ENCODE assay signal across 19 cellular contexts in genomic region chr3:9745521-9745920, GRCh38. TPM values are rescaled to one million over a fixed set of nuclear protein-coding genes. Genes with fewer than 3 reads are reported as not detected.
DNase-seq lines count a peak whose midpoint lies in the region; ATAC-seq and FAIRE-seq lines count a peak whose summit lies in the region.
"Had no signal": no experiment of that assay in that cellular context is flagged by ENCODE, and none has a peak within 500 bp of the region (broad histone marks: within the 10 kb centered on the region; RNA-seq: fewer than 3 reads in every experiment).

No MANE protein-coding gene starts in this region.

- H3K27ac ChIP-seq in BLaER1 treated with 17β-estradiol and CSF1 and Interleukin-3, amounts not matched to agents 10 nM and 100 nM, result no peak overlapping the region
- H3K27ac ChIP-seq in mesenchymal stem cell (ENCODE audit: low read length, poor library complexity, severe bottlenecking), result peak overlapping the region; percentile 9
- H3K27ac ChIP-seq: C4-2B had no signal

- peak overlapping the region in 4 of 11 experiments; percentile 11 to 55 (median 40); a peak in 5 of 22 replicates for H3K9ac ChIP-seq in BLaER1 treated with 17β-estradiol and CSF1 and Interleukin-3, amounts not matched to agents 10 nM and 100 nM
- no peak overlapping the region for H3K9ac ChIP-seq in mesenchymal stem cell (ENCODE audit: low read length)

- no peak overlapping the region for H2BK5ac ChIP-seq in mesenchymal stem cell (ENCODE audit: low read depth, low read length, poor library complexity, severe bottlenecking)

- H3K79me1 ChIP-seq in mesenchymal stem cell (replicated peaks; ENCODE audit: low read length, poor library complexity, severe bottlenecking), result peaks cover 38% of the 10 kb centered on the region

- H3K27me3 ChIP-seq in BLaER1 treated with 17β-estradiol and CSF1 and Interleukin-3, amounts not matched to agents 10 nM and 100 nM, result no peaks in the 10 kb centered on the region
- no peaks in the 10 kb centered on the region for H3K27me3 ChIP-seq in mesenchymal stem cell (ENCODE audit: control insufficient read depth in 1 of 2, insufficient read depth in 1 of 2, low read length in 2 of 2)

- peaks cover 5 to 90% (median 82%) of the 10 kb centered on the region in 11 experiments; a peak in 21 of 22 replicates for H4K20me1 ChIP-seq in BLaER1 treated with 17β-estradiol and CSF1 and Interleukin-3, amounts not matched to agents 10 nM and 100 nM

- no peak for DNase-seq in activated naive CD4-positive, alpha-beta T cell treated with anti-CD3 and anti-CD28 coated beads for 36 hours
- no peak for DNase-seq in activated naive CD4-positive, alpha-beta T cell treated with Interleukin-2 at 50 U/mL for 16 hours
- DNase-seq in mesenchymal stem cell (no peak), urothelium cell line (ENCODE audit: low spot score) (no peak)
- DNase-seq in stimulated activated effector memory CD8-positive, alpha-beta T cell treated with anti-CD3 and anti-CD28 coated beads, Interleukin-12 subunit alpha, Interleukin-12 subunit beta, amount 100 ng/mL, for 72 hours (ENCODE audit: low spot score in 2 of 2), result no peak
- DNase-seq: CD4-positive, alpha-beta memory T cell; DMS79 treated with DMSO at 0.1 percent for 48 hours; GF-D8; GOT3; H7; HFFc6 had no signal

- H3K4me3 ChIP-seq in BLaER1 treated with 17β-estradiol and CSF1 and Interleukin-3, amounts not matched to agents 10 nM and 100 nM, result no peak overlapping the region
- H3K4me3 ChIP-seq in mesenchymal stem cell (ENCODE audit: insufficient read depth in 1 of 2, low read depth in 1 of 2, low read length in 2 of 2), result peak overlapping the region in 1 of 2 experiments; percentile 29

- no peak overlapping the region for H2BK15ac ChIP-seq in mesenchymal stem cell (ENCODE audit: low read depth, poor library complexity, severe bottlenecking)

- no peak overlapping the region for H2BK120ac ChIP-seq in mesenchymal stem cell (ENCODE audit: low read depth, low read length)

- WGBS in mesenchymal stem cell, result 86% methylated on average over 3 of the region's 12 CpGs

- no peaks in the 10 kb centered on the region for H3K9me3 Mint-ChIP-seq in activated naive CD4-positive, alpha-beta T cell treated with anti-CD3 and anti-CD28 coated beads for 36 hours
- no peaks in the 10 kb centered on the region for H3K9me3 Mint-ChIP-seq in stimulated activated effector memory CD8-positive, alpha-beta T cell treated with anti-CD3 and anti-CD28 coated beads, Interleukin-12 subunit alpha, Interleukin-12 subunit beta, amount 100 ng/mL, for 72 hours
- H3K9me3 Mint-ChIP-seq: CD4-positive, alpha-beta memory T cell; HFFc6; IgD-negative memory B cell had no signal

- no peak overlapping the region for H3K23ac ChIP-seq in mesenchymal stem cell (ENCODE audit: low read length in 2 of 2)

- H3K14ac ChIP-seq in mesenchymal stem cell (ENCODE audit: low read length in 2 of 2), result no peak overlapping the region

- no peaks in the 10 kb centered on the region for H3K9me3 ChIP-seq in BLaER1 treated with 17β-estradiol and CSF1 and Interleukin-3, amounts not matched to agents 10 nM and 100 nM (replicated peaks in 1 of 11)
- H3K9me3 ChIP-seq in mesenchymal stem cell (ENCODE audit: control insufficient read depth, low read length), result no peaks in the 10 kb centered on the region

- H3K36me3 Mint-ChIP-seq in activated naive CD4-positive, alpha-beta T cell treated with anti-CD3 and anti-CD28 coated beads for 36 hours (ENCODE audit: low read depth), result peaks cover 52% of the 10 kb centered on the region
- H3K36me3 Mint-ChIP-seq in stimulated activated effector memory CD8-positive, alpha-beta T cell treated with anti-CD3 and anti-CD28 coated beads, Interleukin-12 subunit alpha, Interleukin-12 subunit beta, amount 100 ng/mL, for 72 hours, result peaks cover 100% of the 10 kb centered on the region

- H3K18ac ChIP-seq in mesenchymal stem cell (ENCODE audit: low read depth in 1 of 2, low read length in 2 of 2), result no peak overlapping the region

- H2BK12ac ChIP-seq in mesenchymal stem cell (ENCODE audit: low read length in 2 of 2), result peak overlapping the region in 1 of 2 experiments; percentile 34

- intact Hi-C loops in activated naive CD4-positive, alpha-beta T cell treated with anti-CD3 and anti-CD28 coated beads for 36 hours (cut with micrococcal nuclease), result no loop called here

- no peak overlapping the region for H3K4ac ChIP-seq in mesenchymal stem cell (ENCODE audit: low read depth in 1 of 2, low read length in 2 of 2)

- H4K8ac ChIP-seq in mesenchymal stem cell (ENCODE audit: low read length), result no peak overlapping the region

- H2AK5ac ChIP-seq in mesenchymal stem cell (ENCODE audit: low read length, severe bottlenecking), result no peak overlapping the region

- ATAC-seq in stimulated activated effector memory CD8-positive, alpha-beta T cell treated with anti-CD3 and anti-CD28 coated beads, Interleukin-12 subunit alpha, Interleukin-12 subunit beta, amount 100 ng/mL, for 72 hours, result no peak
- ATAC-seq in HG02840 (IDR thresholded peaks at IDR 0.05; ENCODE audit: low FRiP score, unreplicated experiment), result no peak
- ATAC-seq: HCT116 had no signal

- FAIRE-seq in urothelium cell line (lab: Jason Lieb, UNC), result no peak
- FAIRE-seq: HTR-8/SVneo had no signal

- H3K27ac Mint-ChIP-seq in activated naive CD4-positive, alpha-beta T cell treated with anti-CD3 and anti-CD28 coated beads for 36 hours, result peak overlapping the region; percentile 74
- peak overlapping the region; percentile 91 for H3K27ac Mint-ChIP-seq in stimulated activated effector memory CD8-positive, alpha-beta T cell treated with anti-CD3 and anti-CD28 coated beads, Interleukin-12 subunit alpha, Interleukin-12 subunit beta, amount 100 ng/mL, for 72 hours
- H3K27ac Mint-ChIP-seq: IgD-negative memory B cell had no signal

- H3K4me3 Mint-ChIP-seq in activated naive CD4-positive, alpha-beta T cell treated with anti-CD3 and anti-CD28 coated beads for 36 hours, result no peak overlapping the region
- no peak overlapping the region for H3K4me3 Mint-ChIP-seq in stimulated activated effector memory CD8-positive, alpha-beta T cell treated with anti-CD3 and anti-CD28 coated beads, Interleukin-12 subunit alpha, Interleukin-12 subunit beta, amount 100 ng/mL, for 72 hours
- H3K4me3 Mint-ChIP-seq: B cell; CD4-positive, alpha-beta memory T cell had no signal

- peaks cover 82 to 87% (median 85%) of the 10 kb centered on the region in 11 experiments for H3K36me3 ChIP-seq in BLaER1 treated with 17β-estradiol and CSF1 and Interleukin-3, amounts not matched to agents 10 nM and 100 nM
- peaks cover 76 to 82% of the 10 kb centered on the region in 2 experiments for H3K36me3 ChIP-seq in mesenchymal stem cell (ENCODE audit: control insufficient read depth in 1 of 2, insufficient read depth in 2 of 2, low read depth in 1 of 2, low read length in 2 of 2)

- H2AFZ ChIP-seq in mesenchymal stem cell (ENCODE audit: low read depth, low read length), result no peak overlapping the region

- CTCF ChIA-PET in activated naive CD4-positive, alpha-beta T cell treated with anti-CD3 and anti-CD28 coated beads for 36 hours (lab: Charles Lee), result no interaction called here

- H4K91ac ChIP-seq in mesenchymal stem cell (ENCODE audit: low read length), result no peak overlapping the region

- peaks cover 45 to 59% (median 53%) of the 10 kb centered on the region in 10 experiments for H3K4me1 ChIP-seq in BLaER1 treated with 17β-estradiol and CSF1 and Interleukin-3, amounts not matched to agents 10 nM and 100 nM
- H3K4me1 ChIP-seq in mesenchymal stem cell (ENCODE audit: control insufficient read depth, insufficient read depth, low read depth, low read length), result peaks cover 19% of the 10 kb centered on the region

- peak overlapping the region; percentile 30 to 99 (median 57); a peak in 18 of 22 replicates for H3K4me2 ChIP-seq in BLaER1 treated with 17β-estradiol and CSF1 and Interleukin-3, amounts not matched to agents 10 nM and 100 nM
- no peak overlapping the region for H3K4me2 ChIP-seq in mesenchymal stem cell (ENCODE audit: low read length, poor library complexity, severe bottlenecking)

- H3K27me3 Mint-ChIP-seq in activated naive CD4-positive, alpha-beta T cell treated with anti-CD3 and anti-CD28 coated beads for 36 hours (ENCODE audit: low read depth), result no peaks in the 10 kb centered on the region
- H3K27me3 Mint-ChIP-seq: B cell; CD4-positive, alpha-beta memory T cell; IgD-negative memory B cell had no signal

- peaks cover 20% of the 10 kb centered on the region for H3K4me1 Mint-ChIP-seq in activated naive CD4-positive, alpha-beta T cell treated with anti-CD3 and anti-CD28 coated beads for 36 hours (ENCODE audit: low read depth)
- peaks cover 36% of the 10 kb centered on the region for H3K4me1 Mint-ChIP-seq in stimulated activated effector memory CD8-positive, alpha-beta T cell treated with anti-CD3 and anti-CD28 coated beads, Interleukin-12 subunit alpha, Interleukin-12 subunit beta, amount 100 ng/mL, for 72 hours

RNA-seq across cellular contexts. Expression of gene OGG1, which starts 4.2 kb away (rescaled TPM):
- total RNA-seq in activated naive CD4-positive, alpha-beta T cell treated with anti-CD3 and anti-CD28 coated beads for 36 hours, result 10 to 100 TPM; 26.1 to 28.5 TPM
- 26.5 TPM for polyA plus RNA-seq in mesenchymal stem cell (2013, experiment 1 of 2)
- polyA plus RNA-seq in mesenchymal stem cell (2013, experiment 2 of 2), result 25.0 TPM

RNA-seq across cellular contexts. Expression of gene BRPF1, which starts 14.0 kb away (rescaled TPM):
- total RNA-seq in activated naive CD4-positive, alpha-beta T cell treated with anti-CD3 and anti-CD28 coated beads for 36 hours, result 10 to 100 TPM; 16.8 to 19.4 TPM
- 7.8 TPM for polyA plus RNA-seq in mesenchymal stem cell (2013, experiment 1 of 2)
- 7.6 TPM for polyA plus RNA-seq in mesenchymal stem cell (2013, experiment 2 of 2)

RNA-seq across cellular contexts. Expression of gene CAMK1, which starts 24.2 kb away (rescaled TPM):
- total RNA-seq in activated naive CD4-positive, alpha-beta T cell treated with anti-CD3 and anti-CD28 coated beads for 36 hours, result 10 to 100 TPM; 18.9 to 19.5 TPM
- polyA plus RNA-seq in mesenchymal stem cell (2013, experiment 1 of 2), result 10.6 TPM
- polyA plus RNA-seq in mesenchymal stem cell (2013, experiment 2 of 2), result 11.1 TPM

RNA-seq across cellular contexts. Expression of gene CPNE9, which starts 41.9 kb away (rescaled TPM):
- not detected for total RNA-seq in activated naive CD4-positive, alpha-beta T cell treated with anti-CD3 and anti-CD28 coated beads for 36 hours
- not detected for polyA plus RNA-seq in mesenchymal stem cell (2013, experiment 1 of 2)
- 0.03 TPM for polyA plus RNA-seq in mesenchymal stem cell (2013, experiment 2 of 2)
- total RNA-seq: A172, HFFc6 had no signal
- polyA plus RNA-seq: CD4-positive, alpha-beta memory T cell; IgD-negative memory B cell had no signal

RNA-seq across cellular contexts. Expression of gene TADA3, which starts 46.8 kb away (rescaled TPM):
- total RNA-seq in activated naive CD4-positive, alpha-beta T cell treated with anti-CD3 and anti-CD28 coated beads for 36 hours, result 10 to 100 TPM; 62.4 to 67.6 TPM
- 53.4 TPM for polyA plus RNA-seq in mesenchymal stem cell (2013, experiment 1 of 2)
- 54.2 TPM for polyA plus RNA-seq in mesenchymal stem cell (2013, experiment 2 of 2)
